2 cellular contexts compared by ENCODE assay signal in the genomic region with DNA sequence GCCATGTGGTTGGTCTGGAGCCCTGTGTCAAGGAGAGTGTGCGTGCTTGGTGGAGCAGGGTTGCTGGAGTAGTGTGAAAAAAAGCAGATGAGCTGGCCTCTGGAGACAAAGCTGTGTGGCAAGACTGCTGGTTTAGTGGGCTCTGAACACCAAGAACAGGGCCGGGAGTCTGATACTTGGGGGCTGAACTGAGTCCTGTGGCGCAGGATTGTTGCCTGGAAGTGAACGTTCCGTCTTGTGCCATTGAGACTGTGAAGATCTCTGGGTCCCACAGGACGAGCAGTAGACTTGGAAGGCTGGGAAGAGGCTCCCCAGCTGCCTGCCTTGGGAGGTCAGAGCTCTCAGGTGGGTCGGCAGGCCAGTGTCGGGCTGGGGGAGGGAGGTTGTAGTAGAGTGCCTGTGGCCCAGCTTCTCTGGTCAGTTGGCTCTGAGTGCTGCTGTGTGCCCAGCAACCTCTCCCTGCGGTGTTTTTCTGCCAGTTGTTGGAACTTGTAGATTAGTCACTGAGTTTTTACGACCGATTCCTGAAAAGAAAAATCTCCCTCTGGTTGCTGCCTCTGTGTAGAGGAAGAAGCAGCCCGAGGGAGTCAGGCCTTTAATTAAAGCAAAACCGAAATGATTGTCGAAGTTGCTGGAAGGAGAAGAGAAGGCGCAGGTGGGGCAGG. TPM values are rescaled to one million over a fixed set of nuclear protein-coding genes. Genes with fewer than 3 reads are reported as not detected.
"Had no signal": no experiment of that assay in that cellular context is flagged by ENCODE, and none has a peak within 500 bp of the region (broad histone marks: within the 10 kb centered on the region; RNA-seq: fewer than 3 reads in every experiment).

No MANE protein-coding gene starts in this region.

RNA-seq across cellular contexts. Expression of gene RIMBP3B, which starts 35.6 kb away (rescaled TPM):
- total RNA-seq: mononuclear cell, sigmoid colon had no signal
